ENCODE assay signal across 29 cellular contexts in genomic region chr3:10404876-10405275, GRCh38.
"Had no signal": no experiment of that assay in that cellular context is flagged by ENCODE, and none has a peak within 500 bp of the region (broad histone marks: within the 10 kb centered on the region; RNA-seq: fewer than 3 reads in every experiment).

No MANE protein-coding gene starts in this region.

- H3K4me3 ChIP-seq: ascending aorta had no signal

- FAIRE-seq: colon, TTC549 had no signal

- H3K9me3 ChIP-seq: ascending aorta had no signal

- H3K4me1 ChIP-seq: ascending aorta had no signal

- DNase-seq: activated CD4-positive, alpha-beta memory T cell treated with anti-CD3 and anti-CD28 coated beads, Interleukin-2, amount 10 ng/mL, durations not matched to agents 7 days and 5 days; activated CD4-positive, alpha-beta T cell treated with anti-CD3 and anti-CD28 coated beads for 1 hour; activated CD4-positive, alpha-beta T cell treated with anti-CD3 and anti-CD28 coated beads for 36 hours; activated CD4-positive, alpha-beta T cell treated with anti-CD3 and anti-CD28 coated beads, Interleukin-2, amount 10 ng/mL, durations not matched to agents 7 days and 5 days; activated CD4-positive, alpha-beta T cell treated with anti-CD3 and anti-CD28 coated beads, Interleukin-2, amount 50 U/mL, for 48 hours; activated CD4-positive, CD25-positive, alpha-beta regulatory T cell; activated CD8-positive, alpha-beta memory T cell treated with anti-CD3 and anti-CD28 coated beads for 24 hours; activated CD8-positive, alpha-beta memory T cell treated with anti-CD3 and anti-CD28 coated beads, Interleukin-2, amount 10 ng/mL, durations not matched to agents 7 days and 5 days; activated CD8-positive, alpha-beta memory T cell treated with anti-CD3 and anti-CD28 coated beads, Interleukin-2, amount 50 U/mL, for 48 hours; activated CD8-positive, alpha-beta T cell treated with anti-CD3 and anti-CD28 coated beads, Interleukin-2, amount 10 ng/mL, durations not matched to agents 7 days and 5 days; activated effector memory CD4-positive, alpha-beta T cell treated with Interleukin-2 at 50 U/mL for 16 hours; activated gamma-delta T cell; activated naive CD4-positive, alpha-beta T cell treated with anti-CD3 and anti-CD28 coated beads, Interleukin-2, amount 10 ng/mL, durations not matched to agents 7 days and 5 days; activated naive CD4-positive, alpha-beta T cell treated with Interleukin-2 at 50 U/mL for 16 hours; activated naive CD8-positive, alpha-beta T cell treated with anti-CD3 and anti-CD28 coated beads, Interleukin-2, amount 10 ng/mL, durations not matched to agents 7 days and 5 days; activated naive CD8-positive, alpha-beta T cell treated with anti-CD3 and anti-CD28 coated beads, Interleukin-2, amount 50 U/mL, for 24 hours; activated T-cell treated with anti-CD3 and anti-CD28 coated beads, Interleukin-2, amount 50 U/mL, for 24 hours; activated T-cell treated with anti-CD3 and anti-CD28 coated beads, Interleukin-2, amount 50 U/mL, for 48 hours; amygdala; anterior cingulate cortex; central memory CD4-positive, alpha-beta T cell; T-helper 2 cell; T-helper 9 cell had no signal

- H3K27me3 ChIP-seq: ascending aorta had no signal

- H3K36me3 ChIP-seq: ascending aorta had no signal

- ATAC-seq: activated CD4-positive, CD25-positive, alpha-beta regulatory T cell treated with anti-CD3 and anti-CD28 coated beads, Interleukin-2, amount 50 U/mL, for 24 hours; activated CD8-positive, alpha-beta memory T cell treated with anti-CD3 and anti-CD28 coated beads, Interleukin-2, amount 10 ng/mL, durations not matched to agents 7 days and 5 days; activated CD8-positive, alpha-beta T cell treated with anti-CD3 and anti-CD28 coated beads, Interleukin-2, amount 10 ng/mL, durations not matched to agents 7 days and 5 days; WTC11 had no signal

- H3K27ac ChIP-seq: ascending aorta, VCaP had no signal
